In genomic region chr17:68200689-68201424, GRCh38 we compare ENCODE assay signal across 1 cellular context.
A peak's percentile ranks its signal among the peaks of the same experiment; 100 is the strongest.
TF ChIP-seq lines count a peak whose summit lies in the region.

No MANE protein-coding gene starts in this region.

TF ChIP-seq in K562, 482 proteins besides CTCF, POLR2A, EP300 and RAD21 (continued from another document and continues in another):
- TF ChIP-seq JUND (IDR thresholded peaks at IDR 0.05; ENCODE audit: borderline replicate concordance, low read depth, low read length) (peak; percentile 6; the same call in 1 of the 2 replicates), JUND (tag; IDR thresholded peaks at IDR 0.05; ENCODE audit: borderline replicate concordance, low read depth, low read length) (no peak), CBFB (CRISPR knock-in tag; IDR thresholded peaks at IDR 0.05) (no peak; the same call in 1 of the 2 replicates), ATF7 (IDR thresholded peaks at IDR 0.05) (0 out of 2 replicates have a peak, but pooled peaks have one; percentile 30), BCLAF1 (IDR thresholded peaks at IDR 0.05; ENCODE audit: borderline replicate concordance in 1 of 2, control insufficient read depth in 1 of 2, low read depth in 2 of 2, low read length in 1 of 2) (no peak), MGA (IDR thresholded peaks at IDR 0.05) (0 out of 2 replicates have a peak, but pooled peaks have one; percentile 20), ZNF830 (CRISPR knock-in tag; IDR thresholded peaks at IDR 0.05) (no peak), GATAD2A (IDR thresholded peaks at IDR 0.05) (0 out of 2 replicates have a peak, but pooled peaks have one; percentile 29), FOXM1 (IDR thresholded peaks at IDR 0.05; ENCODE audit: low read depth) (no peak), FOXM1 (CRISPR knock-in tag; IDR thresholded peaks at IDR 0.05; ENCODE audit: low read depth) (no peak), FOXP1 (CRISPR knock-in tag; IDR thresholded peaks at IDR 0.05) (0 out of 2 replicates have a peak, but pooled peaks have one; percentile 27), NFIC (IDR thresholded peaks at IDR 0.05) (peak; percentile 56), ESRRA (IDR thresholded peaks at IDR 0.05; ENCODE audit: borderline replicate concordance, low read depth) (0 out of 2 replicates have a peak, but pooled peaks have one; percentile 19), RB1 (IDR thresholded peaks at IDR 0.05; ENCODE audit: low read depth) (0 out of 2 replicates have a peak, but pooled peaks have one; percentile 55), ETV5 (CRISPR knock-in tag; IDR thresholded peaks at IDR 0.05; ENCODE audit: low read depth) (peak; percentile 69), JUN (IDR thresholded peaks at IDR 0.05; ENCODE audit: borderline replicate concordance, low read depth, low read length) (no peak), JUN (CRISPR knock-in tag; IDR thresholded peaks at IDR 0.05; ENCODE audit: borderline replicate concordance) (0 out of 2 replicates have a peak, but pooled peaks have one; percentile 37), MAFG (tag; conservative IDR thresholded peaks at IDR 0.05) (no peak), SAP30 (IDR thresholded peaks at IDR 0.05; ENCODE audit: borderline replicate concordance, insufficient read depth, low read depth, low read length, poor library complexity, severe bottlenecking) (no peak), ZNF695 (CRISPR knock-in tag; IDR thresholded peaks at IDR 0.05) (no peak), ZBTB34 (CRISPR knock-in tag; IDR thresholded peaks at IDR 0.05) (no peak), CXXC5 (CRISPR knock-in tag; IDR thresholded peaks at IDR 0.05) (0 out of 2 replicates have a peak, but pooled peaks have one; percentile 19), XRCC5 (IDR thresholded peaks at IDR 0.05; ENCODE audit: low read depth, low read length) (0 out of 2 replicates have a peak, but pooled peaks have one; percentile 44), ZNF77 (CRISPR knock-in tag; IDR thresholded peaks at IDR 0.05) (no peak), NR1H2 (CRISPR knock-in tag; IDR thresholded peaks at IDR 0.05) (no peak), TSC22D4 (tag; IDR thresholded peaks at IDR 0.05) (no peak), ZBTB7A (IDR thresholded peaks at IDR 0.05; ENCODE audit: borderline replicate concordance, control insufficient read depth, low read depth, low read length) (peak; percentile 18; the same call in 1 of the 2 replicates), TAL1 (IDR thresholded peaks at IDR 0.05) (no peak), L3MBTL2 (IDR thresholded peaks at IDR 0.05) (peak; percentile 67), CEBPG (CRISPR knock-in tag; IDR thresholded peaks at IDR 0.05) (0 out of 2 replicates have a peak, but pooled peaks have one; percentile 20), CEBPG (tag; conservative IDR thresholded peaks at IDR 0.05 in 1 of 2, IDR thresholded peaks at IDR 0.05 in 1 of 2) (no peak), E2F6 (IDR thresholded peaks at IDR 0.05; ENCODE audit: borderline replicate concordance in 1 of 2, extremely low read depth in 1 of 2, insufficient read depth in 1 of 2, insufficient read length in 1 of 2, low read depth in 1 of 2, low read length in 1 of 2, poor library complexity in 1 of 2, severe bottlenecking in 1 of 2) (peak in 1 of 2 experiments; percentile 24), TFAP4 (CRISPR knock-in tag; IDR thresholded peaks at IDR 0.05; ENCODE audit: borderline replicate concordance) (peak; percentile 38; the same call in 1 of the 2 replicates), FOXK1 (CRISPR knock-in tag; IDR thresholded peaks at IDR 0.05; ENCODE audit: borderline replicate concordance) (no peak), E2F5 (CRISPR knock-in tag; IDR thresholded peaks at IDR 0.05) (no peak), CREM (IDR thresholded peaks at IDR 0.05; ENCODE audit: low read depth) (peak; percentile 31; the same call in 1 of the 2 replicates), CC2D1A (IDR thresholded peaks at IDR 0.05) (0 out of 2 replicates have a peak, but pooled peaks have one; percentile 24), ZNF780A (CRISPR knock-in tag; IDR thresholded peaks at IDR 0.05) (no peak), CTBP1 (IDR thresholded peaks at IDR 0.05; ENCODE audit: borderline replicate concordance) (peak; percentile 52; the same call in 1 of the 2 replicates), ZNF184 (CRISPR knock-in tag; IDR thresholded peaks at IDR 0.05) (no peak), ZNF778 (CRISPR knock-in tag; IDR thresholded peaks at IDR 0.05) (no peak), HDAC2 (IDR thresholded peaks at IDR 0.05) (no peak), GABPA (tag; conservative IDR thresholded peaks at IDR 0.05; ENCODE audit: low read depth) (0 out of 2 replicates have a peak, but pooled peaks have one; percentile 31), CGGBP1 (CRISPR knock-in tag; IDR thresholded peaks at IDR 0.05) (no peak), MTA3 (IDR thresholded peaks at IDR 0.05; ENCODE audit: borderline replicate concordance) (0 out of 2 replicates have a peak, but pooled peaks have one; percentile 35), BHLHE40 (IDR thresholded peaks at IDR 0.05; ENCODE audit: low read length) (no peak), SMARCA4 (IDR thresholded peaks at IDR 0.05) (no peak), NR2F6 (CRISPR knock-in tag; IDR thresholded peaks at IDR 0.05) (no peak), TCFL5 (CRISPR knock-in tag; conservative IDR thresholded peaks at IDR 0.05) (no peak), ELF1 (tag; IDR thresholded peaks at IDR 0.05) (0 out of 2 replicates have a peak, but pooled peaks have one; percentile 30)
